ENCODE assay signal across 8 cellular contexts in genomic region chr2:86195055-86195807, GRCh38. TPM values are rescaled to one million over a fixed set of nuclear protein-coding genes. Genes with fewer than 3 reads are reported as not detected.
DNase-seq lines count a peak whose midpoint lies in the region; ATAC-seq and TF ChIP-seq lines count a peak whose summit lies in the region.

Gene IMMT, minus strand, starts transcription at chr2:86195462. Its CDS starts 80 bp downstream, at chr2:86195382.

- no peaks in the 10 kb centered on the region for H3K9me3 ChIP-seq in osteoblast (ENCODE audit: low read depth, low read length)
- H3K9me3 ChIP-seq in thoracic aorta = no peaks in the 10 kb centered on the region

- H3K9me3 Mint-ChIP-seq in activated naive CD4-positive, alpha-beta T cell treated with anti-CD3 and anti-CD28 coated beads, Interleukin-2, amount 50 U/mL, for 72 hours = no peaks in the 10 kb centered on the region

- peak within 1 kb of the TSS; percentile 96 for H3K27ac ChIP-seq in osteoblast (ENCODE audit: low read depth, low read length)
- H3K27ac ChIP-seq in thoracic aorta = peak within 1 kb of the TSS; percentile 100

- peaks cover 42% of the 10 kb centered on the region for H4K20me1 ChIP-seq in osteoblast (ENCODE audit: insufficient read depth, low read length)

- peaks cover 55% of the 10 kb centered on the region for H3K79me2 ChIP-seq in osteoblast (ENCODE audit: insufficient read depth, low read length)

- H3K36me3 ChIP-seq in osteoblast (ENCODE audit: insufficient read depth, low read length) (peaks cover 2% of the 10 kb centered on the region), thoracic aorta (no peaks in the 10 kb centered on the region)

- TF ChIP-seq CTCF in osteoblast (IDR thresholded peaks at IDR 0.05; ENCODE audit: extremely low read depth, low read depth, low read length) = no peak
- TF ChIP-seq CTCF in thoracic aorta (IDR thresholded peaks at IDR 0.05) = no peak

- H3K36me3 Mint-ChIP-seq in activated naive CD4-positive, alpha-beta T cell treated with anti-CD3 and anti-CD28 coated beads, Interleukin-2, amount 50 U/mL, for 72 hours = peaks cover 35 to 50% of the 10 kb centered on the region in 2 donors

- ATAC-seq in HG02571 (IDR thresholded peaks at IDR 0.05; ENCODE audit: unreplicated experiment) = peak; percentile 87
- peak; percentile 97 for ATAC-seq in SK-N-SH treated with all-trans-retinoic acid at 6 μM for 48 hours
- peak; percentile 92 to 93 for ATAC-seq in activated naive CD4-positive, alpha-beta T cell treated with anti-CD3 and anti-CD28 coated beads, Interleukin-2, amount 50 U/mL, for 72 hours
- ATAC-seq in thoracic aorta (ENCODE audit: insufficient number of reproducible peaks, low FRiP score, low read depth) = peak; percentile 84

- no peaks in the 10 kb centered on the region for H3K27me3 ChIP-seq in osteoblast (ENCODE audit: insufficient read depth, low read length)
- H3K27me3 ChIP-seq in thoracic aorta (replicated peaks; ENCODE audit: insufficient read depth) = no peaks in the 10 kb centered on the region

- H3K4me1 ChIP-seq in osteoblast (ENCODE audit: insufficient read depth, low read length) (peaks cover 25% of the 10 kb centered on the region), thoracic aorta (ENCODE audit: control insufficient read depth in 1 of 2, low read depth in 2 of 2) (peaks cover 18 to 60% of the 10 kb centered on the region in 2 donors)

- H2AFZ ChIP-seq in osteoblast (ENCODE audit: low read length) = peak within 1 kb of the TSS; percentile 73

- H3K4me2 ChIP-seq in osteoblast (ENCODE audit: insufficient read depth, low read length) = peak within 1 kb of the TSS; percentile 92

- peak within 1 kb of the TSS; percentile 98 for H3K27ac Mint-ChIP-seq in activated naive CD4-positive, alpha-beta T cell treated with anti-CD3 and anti-CD28 coated beads, Interleukin-2, amount 50 U/mL, for 72 hours

- peak; percentile 91 for DNase-seq in GM04504 (ENCODE audit: low read depth)
- DNase-seq in NCI-H1048 (lab: John Stamatoyannopoulos, UW) = peak; percentile 97
- DNase-seq in activated naive CD4-positive, alpha-beta T cell treated with anti-CD3 and anti-CD28 coated beads, Interleukin-2, amount 50 U/mL, for 72 hours (ENCODE audit: low spot score in 2 of 2) = peak; percentile 91 to 95
- DNase-seq in glomerular visceral epithelial cell (ENCODE audit: extremely low spot score) = peak; percentile 95
- DNase-seq in osteoblast (ENCODE audit: insufficient read length, low spot score, missing footprints) = peak; percentile 97
- peak; percentile 91 for DNase-seq in thoracic aorta (ENCODE audit: low spot score)

- H3K4me3 ChIP-seq in osteoblast (ENCODE audit: insufficient read depth, low read length) (peak within 1 kb of the TSS; percentile 97), thoracic aorta (peak within 1 kb of the TSS; percentile 95)

TF ChIP-seq in SK-N-SH treated with all-trans-retinoic acid at 6 μM for 48 hours, 23 proteins besides CTCF, POLR2A, EP300 and RAD21:
- TF ChIP-seq ZNF565 (CRISPR knock-in tag; conservative IDR thresholded peaks at IDR 0.05; ENCODE audit: low read depth) = no peak
- 0 out of 2 replicates have a peak, but pooled peaks have one; percentile 77 for TF ChIP-seq GLIS3 (CRISPR knock-in tag; IDR thresholded peaks at IDR 0.05)
- TF ChIP-seq TSHZ2 (CRISPR knock-in tag; IDR thresholded peaks at IDR 0.05) = 0 out of 2 replicates have a peak, but pooled peaks have one; percentile 29

RNA-seq across cellular contexts. Expression of gene IMMT, which starts in this region (rescaled TPM):
- 100 to 1,000 TPM; 177 to 180 TPM for total RNA-seq in activated naive CD4-positive, alpha-beta T cell treated with anti-CD3 and anti-CD28 coated beads, Interleukin-2, amount 50 U/mL, for 72 hours
- total RNA-seq in osteoblast (55.7 and 60.4 TPM in 2 replicates), thoracic aorta (10 to 100 TPM; 33.3 to 54.7 TPM)

Comparison
In these comparisons a context has a peak if more than half of its experiments do, and no peak if none do; other contexts are left out.
1. Peak in every context shown above with its lines: DNase-seq, ATAC-seq, H3K4me3 ChIP-seq and H3K27ac ChIP-seq.